In genomic region chr17:29156781-29157180, GRCh38 we compare ENCODE assay signal across 12 cellular contexts. TPM values are rescaled to one million over a fixed set of nuclear protein-coding genes. Genes with fewer than 3 reads are reported as not detected.
DNase-seq lines count a peak whose midpoint lies in the region; ATAC-seq and TF ChIP-seq lines count a peak whose summit lies in the region.
"Had no signal": no experiment of that assay in that cellular context is flagged by ENCODE, and none has a peak within 500 bp of the region (broad histone marks: within the 10 kb centered on the region; RNA-seq: fewer than 3 reads in every experiment).

No MANE protein-coding gene starts in this region.

- no peaks in the 10 kb centered on the region for H3K27me3 ChIP-seq in heart left ventricle
- no peaks in the 10 kb centered on the region for H3K27me3 ChIP-seq in uterus
- no peaks in the 10 kb centered on the region for H3K27me3 ChIP-seq in body of pancreas

- 45 to 72% (median 49%) methylated on average over 6 of the region's 6 CpGs for WGBS in heart left ventricle, 4 donors
- 64 to 67% methylated on average over 1 to 6 of the region's 6 CpGs for WGBS in body of pancreas, 2 donors

- peak in 3 of 4 donors; percentile 8 to 55 (median 42) for ATAC-seq in heart left ventricle
- no peak for ATAC-seq in left cardiac atrium
- ATAC-seq in HG02938 (IDR thresholded peaks at IDR 0.05; ENCODE audit: unreplicated experiment): no peak
- no peak for ATAC-seq in body of pancreas

- DNase-seq in heart left ventricle (no peak), left cardiac atrium (no peak), dermis microvascular lymphatic vessel endothelial cell (ENCODE audit: low read depth in 2 of 2) (peak; percentile 86 to 88), midbrain (lab: John Stamatoyannopoulos, UW) (peak; percentile 19), uterus (no peak), body of pancreas (no peak), NCI-H2081 treated with DMSO at 0.1 percent for 48 hours (lab: John Stamatoyannopoulos, UW) (no peak)
- DNase-seq: AML-193; NCI-H2029; stimulated activated CD4-positive, alpha-beta T cell treated with anti-CD3 and anti-CD28 coated beads, Interleukin-15, amount 100 ng/mL, for 24 hours had no signal

- intact Hi-C loops in heart left ventricle (cut with DNase I) (no loop called here), left cardiac atrium (cut with DNase I) (loop anchor here in 1 of 2 donors (10.0 kb wide), 1 partner anchor 58 kb away; no protein-coding TSS in a partner anchor), uterus (cut with DNase I; ENCODE audit: low total_unique reads) (no loop called here), body of pancreas (cut with DNase I) (no loop called here)

- TF ChIP-seq CTCF in heart left ventricle (IDR thresholded peaks at IDR 0.05) (no peak), uterus (IDR thresholded peaks at IDR 0.05) (no peak), body of pancreas (IDR thresholded peaks at IDR 0.05) (no peak)

- peaks cover 16 to 73% (median 57%) of the 10 kb centered on the region in 12 donors for H3K4me1 ChIP-seq in heart left ventricle
- H3K4me1 ChIP-seq in uterus: peaks cover 0 to 29% of the 10 kb centered on the region in 2 donors
- peaks cover 73% of the 10 kb centered on the region for H3K4me1 ChIP-seq in body of pancreas

- H3K27ac ChIP-seq in heart left ventricle (peak overlapping the region; percentile 13 to 83 (median 73)), uterus (peak overlapping the region; percentile 63 to 73), body of pancreas (peak overlapping the region in 2 of 4 donors; percentile 55 to 63)

- H3K36me3 ChIP-seq in heart left ventricle (no peaks in the 10 kb centered on the region), uterus (no peaks in the 10 kb centered on the region), body of pancreas (replicated peaks in 1 of 2; ENCODE audit: insufficient read depth in 1 of 2, low read depth in 2 of 2) (no peaks in the 10 kb centered on the region)

- no peak overlapping the region for H3K4me3 ChIP-seq in heart left ventricle
- no peak overlapping the region for H3K4me3 ChIP-seq in uterus
- H3K4me3 ChIP-seq in body of pancreas: no peak overlapping the region
- H3K4me3 ChIP-seq: coronary artery had no signal

- TF ChIP-seq POLR2A in heart left ventricle (IDR thresholded peaks at IDR 0.05): no peak
- no peak for TF ChIP-seq POLR2A in uterus (IDR thresholded peaks at IDR 0.05)
- TF ChIP-seq POLR2A in body of pancreas (IDR thresholded peaks at IDR 0.05): no peak

- H3K9me3 ChIP-seq in heart left ventricle: no peaks in the 10 kb centered on the region
- no peaks in the 10 kb centered on the region for H3K9me3 ChIP-seq in uterus
- H3K9me3 ChIP-seq in body of pancreas: no peaks in the 10 kb centered on the region

RNA-seq across cellular contexts. Expression of gene MYO18A, which starts 23.4 kb away (rescaled TPM):
- total RNA-seq in heart left ventricle (100 to 1,000 TPM; 241 to 340 (median 300) TPM), left cardiac atrium (100 to 1,000 TPM; 179 to 190 TPM), dermis microvascular lymphatic vessel endothelial cell (26.7 and 35.1 TPM in 2 replicates), uterus (100 to 1,000 TPM in 1 of 4 donors, 10 to 100 TPM in 3; 33.2 to 104 (median 59.3) TPM), body of pancreas (10 to 100 TPM; 45.4 to 73.2 TPM)
- 100 to 1,000 TPM in 1 of 2 donors, 10 to 100 TPM in 1; 83.5 to 306 TPM for polyA plus RNA-seq in heart left ventricle

Comparison
In these comparisons a context has a peak if more than half of its experiments do, and no peak if none do; other contexts are left out.
1. ATAC-seq: peak in heart left ventricle (3 of 4); none in left cardiac atrium (0 of 2), HG02938 (single experiment) and body of pancreas (single experiment).
2. DNase-seq: peak in dermis microvascular lymphatic vessel endothelial cell (2 of 2) and midbrain (single experiment); none in heart left ventricle (0 of 5), left cardiac atrium (single experiment), uterus (0 of 2), body of pancreas (0 of 4) and NCI-H2081 treated with DMSO at 0.1 percent for 48 hours (single experiment).